Comparison of ENCODE assay signal across 22 cellular contexts in the genomic region with DNA sequence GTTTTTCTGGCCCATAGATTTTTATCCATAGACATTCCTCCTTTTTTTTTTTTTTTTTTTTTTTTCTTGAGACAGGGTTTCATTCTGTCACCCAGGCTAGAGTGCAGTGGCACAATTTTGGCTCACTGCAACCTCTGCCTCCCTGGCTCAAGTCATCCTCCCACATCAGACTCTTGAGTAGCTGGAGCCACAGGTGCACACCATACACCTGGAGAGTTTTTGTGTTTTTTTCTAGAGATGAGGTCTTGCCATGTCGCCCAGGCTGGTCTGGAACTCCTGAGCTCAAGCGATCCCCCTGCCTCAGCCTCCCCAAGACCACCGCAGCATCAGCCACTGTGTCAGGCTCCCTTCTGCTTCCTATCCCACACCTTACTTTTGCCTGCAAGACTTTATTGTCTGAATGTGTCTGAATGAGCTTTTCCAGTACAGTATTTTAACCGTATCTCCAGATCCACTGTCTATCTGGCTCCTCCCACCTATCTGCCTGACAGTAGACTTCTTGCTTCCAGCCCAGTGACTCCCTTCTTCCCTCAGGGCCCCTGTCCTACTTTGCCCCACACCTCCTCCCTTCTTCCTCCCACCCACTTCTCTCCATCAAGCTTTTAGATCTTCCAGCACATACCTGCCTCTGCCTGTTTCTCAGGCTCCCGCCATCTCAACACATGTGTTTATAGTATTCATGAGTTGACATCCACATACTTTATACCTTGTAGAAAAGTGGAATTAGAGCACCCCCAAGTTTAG.
"Had no signal": no experiment of that assay in that cellular context is flagged by ENCODE, and none has a peak within 500 bp of the region (broad histone marks: within the 10 kb centered on the region; RNA-seq: fewer than 3 reads in every experiment).

No MANE protein-coding gene starts in this region.

- ATAC-seq: activated CD8-positive, alpha-beta T cell treated with anti-CD3 and anti-CD28 coated beads for 36 hours; body of pancreas; esophagus mucosa; SK-N-SH treated with all-trans-retinoic acid at 6 μM for 48 hours had no signal

- H3K27ac Mint-ChIP-seq: activated CD8-positive, alpha-beta T cell treated with anti-CD3 and anti-CD28 coated beads for 36 hours; activated naive CD4-positive, alpha-beta T cell treated with anti-CD3 and anti-CD28 coated beads for 36 hours; activated T-cell treated with anti-CD3 and anti-CD28 coated beads, Interleukin-2, amount 50 U/mL, for 24 hours; memory B cell; nephron had no signal

- H3K4me3 ChIP-seq: body of pancreas, colonic mucosa, left ventricle myocardium inferior, tibial artery had no signal

- H3K27me3 ChIP-seq: body of pancreas, colonic mucosa, tibial artery had no signal

- H3K36me3 ChIP-seq: colonic mucosa, left ventricle myocardium inferior, tibial artery had no signal

- H3K9me3 Mint-ChIP-seq: activated CD8-positive, alpha-beta T cell treated with anti-CD3 and anti-CD28 coated beads for 36 hours; activated naive CD4-positive, alpha-beta T cell treated with anti-CD3 and anti-CD28 coated beads for 36 hours; activated T-cell treated with anti-CD3 and anti-CD28 coated beads, Interleukin-2, amount 50 U/mL, for 24 hours; memory B cell; nephron had no signal

- H3K36me3 Mint-ChIP-seq: memory B cell had no signal

- H3K9me3 ChIP-seq: body of pancreas, colonic mucosa, left ventricle myocardium inferior, tibial artery had no signal

- H3K27ac ChIP-seq: body of pancreas, colonic mucosa, tibial artery had no signal

- H3K4me3 Mint-ChIP-seq: activated CD8-positive, alpha-beta T cell treated with anti-CD3 and anti-CD28 coated beads for 36 hours; activated naive CD4-positive, alpha-beta T cell treated with anti-CD3 and anti-CD28 coated beads for 36 hours; activated T-cell treated with anti-CD3 and anti-CD28 coated beads, Interleukin-2, amount 50 U/mL, for 24 hours; memory B cell had no signal

- DNase-seq: activated CD4-positive, alpha-beta T cell treated with anti-CD3 and anti-CD28 coated beads for 48 hours; activated CD4-positive, CD25-positive, alpha-beta regulatory T cell; activated CD8-positive, alpha-beta T cell treated with anti-CD3 and anti-CD28 coated beads for 36 hours; activated naive CD4-positive, alpha-beta T cell treated with anti-CD3 and anti-CD28 coated beads for 36 hours; activated T-cell treated with anti-CD3 and anti-CD28 coated beads, Interleukin-2, amount 50 U/mL, for 24 hours; body of pancreas; central memory CD4-positive, alpha-beta T cell; colonic mucosa; kidney glomerular epithelial cell; left ventricle myocardium inferior; nucleus accumbens; stimulated activated CD4-positive, alpha-beta T cell treated with anti-CD3 and anti-CD28 coated beads, Interleukin-12 subunit alpha, Interleukin-12 subunit beta, amount 100 ng/mL, for 4 hours; stimulated activated CD4-positive, alpha-beta T cell treated with anti-CD3 and anti-CD28 coated beads, Interleukin-1b, Interleukin-23, amount 100 ng/mL, for 48 hours; stimulated activated naive CD4-positive, alpha-beta T cell treated with Interleukin-2 at 50 U/mL for 16 hours; substantia nigra; T-helper 1 cell; T-helper 9 cell; tibial artery had no signal
